Comparison of ENCODE assay signal across 7 cellular contexts in genomic region chr19:2315818-2316353, GRCh38.
DNase-seq lines count a peak whose midpoint lies in the region; ATAC-seq and TF ChIP-seq lines count a peak whose summit lies in the region.

No MANE protein-coding gene starts in this region.

- in situ Hi-C loops in astrocyte of the spinal cord (cut with HindIII; ENCODE audit: low sequenced_read_pairs): no loop called here

- TF ChIP-seq POLR2A in NB4 (IDR thresholded peaks at IDR 0.05; ENCODE audit: extremely low read depth, insufficient read length): no peak

- POLR2A ChIA-PET in GM10248 (lab: Yijun Ruan, JAX): no interaction called here

- no peaks in the 10 kb centered on the region for H3K36me3 Mint-ChIP-seq in stimulated activated effector memory CD8-positive, alpha-beta T cell treated with anti-CD3 and anti-CD28 coated beads, Interleukin-12 subunit alpha, Interleukin-12 subunit beta, amount 100 ng/mL, for 72 hours

- H3K9me3 Mint-ChIP-seq in stimulated activated effector memory CD8-positive, alpha-beta T cell treated with anti-CD3 and anti-CD28 coated beads, Interleukin-12 subunit alpha, Interleukin-12 subunit beta, amount 100 ng/mL, for 72 hours: peaks cover 8% of the 10 kb centered on the region

- H3K4me3 Mint-ChIP-seq in stimulated activated effector memory CD8-positive, alpha-beta T cell treated with anti-CD3 and anti-CD28 coated beads, Interleukin-12 subunit alpha, Interleukin-12 subunit beta, amount 100 ng/mL, for 72 hours: no peak overlapping the region

- ATAC-seq in stimulated activated effector memory CD8-positive, alpha-beta T cell treated with anti-CD3 and anti-CD28 coated beads, Interleukin-12 subunit alpha, Interleukin-12 subunit beta, amount 100 ng/mL, for 72 hours: peak; percentile 58

- CTCF ChIA-PET in GM10248 (lab: Yijun Ruan, JAX): interaction anchor here (0.6 to 3.6 kb wide), 15 partner anchors 8 to 164 kb away, joined by 3 to 17 read pairs (median 3); partner anchors contain the start of genes AP3D1 and PLEKHJ1

- H3K4me3 ChIP-seq in NB4 (ENCODE audit: low read depth, low read length): no peak overlapping the region
- no peak overlapping the region for H3K4me3 ChIP-seq in astrocyte of the spinal cord (ENCODE audit: low read depth, low read length)

- no peak overlapping the region for H3K27ac Mint-ChIP-seq in stimulated activated effector memory CD8-positive, alpha-beta T cell treated with anti-CD3 and anti-CD28 coated beads, Interleukin-12 subunit alpha, Interleukin-12 subunit beta, amount 100 ng/mL, for 72 hours

- DNase-seq in GM10248 (ENCODE audit: extremely low spot score) (peak; percentile 65), NB4 (ENCODE audit: low read depth) (peak; percentile 53), astrocyte of the spinal cord (ENCODE audit: low read depth, low spot score) (peak; percentile 50), islet precursor cell (peak; percentile 82), NCI-H1417 (lab: John Stamatoyannopoulos, UW) (no peak), GM19240 (ENCODE audit: insufficient read length, low spot score) (no peak)
- DNase-seq in stimulated activated effector memory CD8-positive, alpha-beta T cell treated with anti-CD3 and anti-CD28 coated beads, Interleukin-12 subunit alpha, Interleukin-12 subunit beta, amount 100 ng/mL, for 72 hours (ENCODE audit: low spot score in 2 of 2): no peak

- no peaks in the 10 kb centered on the region for H3K4me1 Mint-ChIP-seq in stimulated activated effector memory CD8-positive, alpha-beta T cell treated with anti-CD3 and anti-CD28 coated beads, Interleukin-12 subunit alpha, Interleukin-12 subunit beta, amount 100 ng/mL, for 72 hours

- peak; percentile 57 for TF ChIP-seq CTCF in GM10248 (IDR thresholded peaks at IDR 0.05; ENCODE audit: control extremely low read depth, extremely low read depth, low read depth, missing control alignments)
- no peak for TF ChIP-seq CTCF in NB4 (IDR thresholded peaks at IDR 0.05; ENCODE audit: low read depth, low read length)
- peak; percentile 68 for TF ChIP-seq CTCF in astrocyte of the spinal cord (IDR thresholded peaks at IDR 0.05; ENCODE audit: low read depth, low read length)

Comparison
In these comparisons a context has a peak if more than half of its experiments do, and no peak if none do; other contexts are left out.
1. DNase-seq: peak in GM10248 (single experiment), NB4 (single experiment), astrocyte of the spinal cord (single experiment) and islet precursor cell (single experiment); none in stimulated activated effector memory CD8-positive, alpha-beta T cell treated with anti-CD3 and anti-CD28 coated beads, Interleukin-12 subunit alpha, Interleukin-12 subunit beta, amount 100 ng/mL, for 72 hours (0 of 2), NCI-H1417 (0 of 3) and GM19240 (single experiment).